In genomic region chr19:18428173-18428836, GRCh38 we compare ENCODE assay signal across 1 cellular context.
TF ChIP-seq lines count a peak whose summit lies in the region.

No MANE protein-coding gene starts in this region.

TF ChIP-seq in HepG2, 621 proteins besides CTCF, POLR2A, EP300 and RAD21:
- TF ChIP-seq BCL3 (CRISPR knock-in tag; IDR thresholded peaks at IDR 0.05) (no peak), ZNF414 (CRISPR knock-in tag; IDR thresholded peaks at IDR 0.05) (no peak), FIP1L1 (IDR thresholded peaks at IDR 0.05; ENCODE audit: borderline replicate concordance, insufficient read depth, low read depth, low read length) (no peak), ZBED4 (CRISPR knock-in tag; IDR thresholded peaks at IDR 0.05; ENCODE audit: borderline replicate concordance) (no peak), HMG20A (CRISPR knock-in tag; IDR thresholded peaks at IDR 0.05; ENCODE audit: borderline replicate concordance) (no peak), ZNF501 (CRISPR knock-in tag; IDR thresholded peaks at IDR 0.05) (no peak), E2F2 (CRISPR knock-in tag; IDR thresholded peaks at IDR 0.05; ENCODE audit: borderline replicate concordance) (no peak), ZNF781 (CRISPR knock-in tag; IDR thresholded peaks at IDR 0.05; ENCODE audit: borderline replicate concordance, not compliant biosample characterization) (no peak), ZNF709 (CRISPR knock-in tag; IDR thresholded peaks at IDR 0.05) (no peak), ZNF280B (CRISPR knock-in tag; IDR thresholded peaks at IDR 0.05; ENCODE audit: borderline replicate concordance) (no peak), ZNF629 (CRISPR knock-in tag; conservative IDR thresholded peaks at IDR 0.05) (no peak), RFXAP (CRISPR knock-in tag; IDR thresholded peaks at IDR 0.05; ENCODE audit: borderline replicate concordance) (no peak)
